Comparison of ENCODE assay signal across 1 cellular context in the genomic region with DNA sequence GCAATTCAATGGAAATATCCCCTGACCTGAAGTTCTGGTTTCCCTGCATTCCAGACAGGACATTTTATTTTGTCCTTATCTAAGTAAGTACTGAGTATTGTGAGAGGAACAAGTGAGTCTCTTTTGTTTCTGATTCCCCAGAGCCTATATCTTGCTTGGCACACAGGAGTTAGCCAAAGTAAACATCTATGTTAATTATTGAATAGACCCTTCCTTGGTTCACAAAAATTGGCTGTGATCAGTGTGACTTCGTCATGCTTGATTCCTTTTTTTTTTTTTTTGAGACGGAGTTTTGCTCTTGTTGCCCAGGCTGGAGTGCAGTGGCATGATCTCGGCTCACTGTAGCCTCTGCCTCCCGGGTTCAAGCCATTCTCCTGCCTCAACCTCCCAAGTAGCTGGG. TPM values are rescaled to one million over a fixed set of nuclear protein-coding genes. Genes with fewer than 3 reads are reported as not detected.
"Had no signal": no experiment of that assay in that cellular context is flagged by ENCODE, and none has a peak within 500 bp of the region (broad histone marks: within the 10 kb centered on the region; RNA-seq: fewer than 3 reads in every experiment).

No MANE protein-coding gene starts in this region.

RNA-seq across cellular contexts. Expression of gene PLEKHA7, which starts 34.3 kb away (rescaled TPM):
- total RNA-seq: SJCRH30 had no signal
